In the genomic region with DNA sequence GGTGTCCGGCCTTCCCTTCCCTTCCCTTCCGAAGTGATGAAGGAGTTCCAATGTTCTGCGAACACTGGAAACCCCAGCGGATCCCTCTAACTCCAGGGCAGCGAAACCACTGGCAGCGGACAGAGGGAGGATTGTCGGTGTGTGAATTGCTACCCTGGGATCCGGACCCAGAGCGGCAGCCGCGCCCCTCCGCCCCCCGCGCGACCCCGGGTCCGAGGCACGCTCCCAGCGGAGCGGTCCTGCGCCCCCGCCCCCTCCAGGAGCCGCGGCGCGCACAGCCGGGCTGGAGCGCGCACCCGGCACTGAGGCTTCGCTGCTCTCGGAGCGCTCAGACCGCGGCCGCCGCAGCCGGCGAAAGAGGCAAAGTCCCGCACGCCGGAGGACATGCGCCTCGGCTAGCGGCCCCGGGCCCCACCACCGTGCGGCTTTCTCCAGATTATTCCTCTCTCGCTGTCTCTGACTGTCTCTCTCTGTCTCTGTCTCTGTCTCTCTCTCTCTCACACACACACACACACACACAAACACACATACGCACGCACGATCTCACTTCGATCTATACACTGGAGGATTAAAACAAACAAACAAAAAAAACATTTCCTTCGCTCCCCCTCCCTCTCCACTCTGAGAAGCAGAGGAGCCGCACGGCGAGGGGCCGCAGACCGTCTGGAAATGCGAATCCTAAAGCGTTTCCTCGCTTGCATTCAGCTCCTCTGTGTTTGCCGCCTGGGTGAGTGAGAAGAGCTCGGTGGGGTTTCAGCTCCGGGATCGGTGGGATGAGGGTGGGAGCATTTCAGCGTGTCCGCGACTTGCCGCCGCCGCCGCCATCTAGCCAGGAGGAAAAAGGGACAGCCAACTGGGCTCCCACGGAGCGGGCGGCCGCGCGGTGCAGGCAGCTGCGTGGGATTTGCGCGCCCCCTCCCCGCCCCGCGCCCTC, we compare ENCODE assay signal across 1 cellular context.
TF ChIP-seq lines count a peak whose summit lies in the region.

TSS of gene PTPRZ1 (plus strand) at position 331 of the 934 bp plus-strand sequence. CDS start at position 670, 339 bp downstream.

TF ChIP-seq in endothelial cell of umbilical vein, 7 proteins besides CTCF, POLR2A, EP300 and RAD21:
- peak; percentile 91 for TF ChIP-seq EZH2 (IDR thresholded peaks at IDR 0.05; ENCODE audit: borderline replicate concordance, low read depth, low read length, severe bottlenecking)
- TF ChIP-seq MYC (IDR thresholded peaks at IDR 0.05; ENCODE audit: low read depth, low read length): no peak
